Comparison of ENCODE assay signal across 1 cellular context in genomic region chr19:17079710-17080440, GRCh38.
TF ChIP-seq lines count a peak whose summit lies in the region.

No MANE protein-coding gene starts in this region.

TF ChIP-seq in GM12878, 131 proteins besides CTCF, POLR2A, EP300 and RAD21 (continued from another document):
- TF ChIP-seq RELB (IDR thresholded peaks at IDR 0.05; ENCODE audit: low read depth) (peak; percentile 32; the same call in 1 of the 2 replicates), CHD4 (IDR thresholded peaks at IDR 0.05) (no peak), ZNF687 (IDR thresholded peaks at IDR 0.05) (peak; percentile 71), EED (IDR thresholded peaks at IDR 0.05; ENCODE audit: low read depth) (no peak; the same call in none of the 2 replicates), MEF2B (IDR thresholded peaks at IDR 0.05; ENCODE audit: partially characterized antibody, poor library complexity, severe bottlenecking) (peak; percentile 46), YY1 (IDR thresholded peaks at IDR 0.05; ENCODE audit: low read depth, low read length) (0 out of 2 replicates have a peak, but pooled peaks have one; percentile 44), MXI1 (IDR thresholded peaks at IDR 0.05; ENCODE audit: low read depth, low read length) (peak; percentile 90), SPI1 (IDR thresholded peaks at IDR 0.05; ENCODE audit: borderline replicate concordance, insufficient read depth, low read depth, low read length) (peak; percentile 47; the same call in 1 of the 2 replicates), ZBTB40 (IDR thresholded peaks at IDR 0.05; ENCODE audit: borderline replicate concordance) (no peak), SREBF1 (IDR thresholded peaks at IDR 0.05; ENCODE audit: low read length) (no peak), BHLHE40 (IDR thresholded peaks at IDR 0.05; ENCODE audit: borderline replicate concordance in 1 of 2, low read depth in 2 of 2, low read length in 1 of 2) (peak; percentile 16 to 25; a peak in 1 of 4 replicates), NR2F1 (conservative IDR thresholded peaks at IDR 0.05) (peak; percentile 12; the same call in 1 of the 2 replicates), NFXL1 (IDR thresholded peaks at IDR 0.05; ENCODE audit: borderline replicate concordance) (no peak), NFIC (IDR thresholded peaks at IDR 0.05; ENCODE audit: low read depth, low read length) (peak; percentile 83), SMC3 (IDR thresholded peaks at IDR 0.05; ENCODE audit: borderline replicate concordance, low read length) (peak; percentile 59; the same call in 1 of the 2 replicates), PBX3 (IDR thresholded peaks at IDR 0.05; ENCODE audit: insufficient replicate concordance, low read depth, low read length) (no peak), JUNB (IDR thresholded peaks at IDR 0.05) (peak; percentile 64), ATF7 (IDR thresholded peaks at IDR 0.05; ENCODE audit: low read depth) (no peak), IKZF1 (conservative IDR thresholded peaks at IDR 0.05) (peak; percentile 22; the same call in 1 of the 2 replicates), SIX5 (IDR thresholded peaks at IDR 0.05; ENCODE audit: low read depth, low read length, severe bottlenecking) (no peak), PAX5 (IDR thresholded peaks at IDR 0.05; ENCODE audit: borderline replicate concordance, low read depth, low read length) (peak; percentile 18; the same call in 1 of the 2 replicates), TAF1 (IDR thresholded peaks at IDR 0.05; ENCODE audit: borderline replicate concordance, low read depth, low read length) (no peak), NBN (IDR thresholded peaks at IDR 0.05) (peak; percentile 52; the same call in 1 of the 2 replicates), HDGF (IDR thresholded peaks at IDR 0.05) (peak; percentile 81; the same call in 1 of the 2 replicates), PML (IDR thresholded peaks at IDR 0.05; ENCODE audit: low read length) (no peak), ZNF217 (IDR thresholded peaks at IDR 0.05) (no peak), RB1 (IDR thresholded peaks at IDR 0.05; ENCODE audit: borderline replicate concordance) (no peak), ZZZ3 (IDR thresholded peaks at IDR 0.05; ENCODE audit: control insufficient read depth, insufficient read length, low read depth) (no peak), E2F4 (IDR thresholded peaks at IDR 0.05; ENCODE audit: low read depth, low read length) (peak; percentile 39; the same call in 1 of the 2 replicates), ZBED1 (IDR thresholded peaks at IDR 0.05; ENCODE audit: borderline replicate concordance) (peak; percentile 56; the same call in 1 of the 2 replicates), NFYA (IDR thresholded peaks at IDR 0.05; ENCODE audit: borderline replicate concordance, low read depth, low read length) (no peak), SREBF2 (IDR thresholded peaks at IDR 0.05; ENCODE audit: low read length) (no peak), CBX5 (IDR thresholded peaks at IDR 0.05; ENCODE audit: low read depth) (peak; percentile 91; the same call in 1 of the 2 replicates), EZH2 (IDR thresholded peaks at IDR 0.05; ENCODE audit: borderline replicate concordance, control insufficient read depth, low read depth, low read length) (no peak)
- TF ChIP-seq, protein P1, sequence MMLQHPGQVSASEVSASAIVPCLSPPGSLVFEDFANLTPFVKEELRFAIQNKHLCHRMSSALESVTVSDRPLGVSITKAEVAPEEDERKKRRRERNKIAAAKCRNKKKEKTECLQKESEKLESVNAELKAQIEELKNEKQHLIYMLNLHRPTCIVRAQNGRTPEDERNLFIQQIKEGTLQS (IDR thresholded peaks at IDR 0.05; ENCODE audit: borderline replicate concordance, extremely low read depth, low read depth, low read length), result peak; percentile 5; the same call in 1 of the 2 replicates
- TF ChIP-seq, protein P2, sequence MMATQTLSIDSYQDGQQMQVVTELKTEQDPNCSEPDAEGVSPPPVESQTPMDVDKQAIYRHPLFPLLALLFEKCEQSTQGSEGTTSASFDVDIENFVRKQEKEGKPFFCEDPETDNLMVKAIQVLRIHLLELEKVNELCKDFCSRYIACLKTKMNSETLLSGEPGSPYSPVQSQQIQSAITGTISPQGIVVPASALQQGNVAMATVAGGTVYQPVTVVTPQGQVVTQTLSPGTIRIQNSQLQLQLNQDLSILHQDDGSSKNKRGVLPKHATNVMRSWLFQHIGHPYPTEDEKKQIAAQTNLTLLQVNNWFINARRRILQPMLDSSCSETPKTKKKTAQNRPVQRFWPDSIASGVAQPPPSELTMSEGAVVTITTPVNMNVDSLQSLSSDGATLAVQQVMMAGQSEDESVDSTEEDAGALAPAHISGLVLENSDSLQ (IDR thresholded peaks at IDR 0.05), result peak; percentile 71
- TF ChIP-seq, protein P3, sequence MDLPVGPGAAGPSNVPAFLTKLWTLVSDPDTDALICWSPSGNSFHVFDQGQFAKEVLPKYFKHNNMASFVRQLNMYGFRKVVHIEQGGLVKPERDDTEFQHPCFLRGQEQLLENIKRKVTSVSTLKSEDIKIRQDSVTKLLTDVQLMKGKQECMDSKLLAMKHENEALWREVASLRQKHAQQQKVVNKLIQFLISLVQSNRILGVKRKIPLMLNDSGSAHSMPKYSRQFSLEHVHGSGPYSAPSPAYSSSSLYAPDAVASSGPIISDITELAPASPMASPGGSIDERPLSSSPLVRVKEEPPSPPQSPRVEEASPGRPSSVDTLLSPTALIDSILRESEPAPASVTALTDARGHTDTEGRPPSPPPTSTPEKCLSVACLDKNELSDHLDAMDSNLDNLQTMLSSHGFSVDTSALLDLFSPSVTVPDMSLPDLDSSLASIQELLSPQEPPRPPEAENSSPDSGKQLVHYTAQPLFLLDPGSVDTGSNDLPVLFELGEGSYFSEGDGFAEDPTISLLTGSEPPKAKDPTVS (IDR thresholded peaks at IDR 0.05; ENCODE audit: low read depth, low read length), result no peak
